Comparison of ENCODE assay signal across 9 cellular contexts in the genomic region with DNA sequence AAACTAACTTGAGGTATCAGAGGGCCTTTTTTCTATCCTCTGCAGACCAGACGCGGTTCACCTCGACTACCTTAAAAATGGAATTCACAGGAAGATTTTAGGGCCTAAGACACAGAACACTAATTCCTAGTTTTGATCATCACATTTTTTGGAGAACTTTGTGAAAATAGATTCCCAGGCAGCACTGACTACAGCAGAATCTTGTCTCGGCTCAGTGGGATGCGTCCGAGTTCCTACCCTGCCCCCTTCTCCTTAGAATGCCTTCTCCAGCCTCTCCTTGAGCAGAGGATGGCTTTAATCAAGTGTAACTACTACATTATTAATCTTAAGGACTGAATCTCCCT. TPM values are rescaled to one million over a fixed set of nuclear protein-coding genes. Genes with fewer than 3 reads are reported as not detected.
DNase-seq lines count a peak whose midpoint lies in the region; ATAC-seq, FAIRE-seq and TF ChIP-seq lines count a peak whose summit lies in the region.
"Had no signal": no experiment of that assay in that cellular context is flagged by ENCODE, and none has a peak within 500 bp of the region (broad histone marks: within the 10 kb centered on the region; RNA-seq: fewer than 3 reads in every experiment).

No MANE protein-coding gene starts in this region.

- POLR2A ChIA-PET in RWPE1 (lab: Yijun Ruan, JAX; ENCODE audit: low non-redundant PET), result no interaction called here

- no peak for DNase-seq in Calu3
- DNase-seq in RWPE1 (ENCODE audit: low spot score), result no peak
- no peak for DNase-seq in epithelial cell of proximal tubule (ENCODE audit: low read depth)
- no peak for DNase-seq in progenitor cell of endocrine pancreas (ENCODE audit: low spot score, unreplicated experiment)
- DNase-seq in NCI-H774 (lab: John Stamatoyannopoulos, UW), result no peak
- no peak for DNase-seq in stimulated activated CD4-positive, alpha-beta T cell treated with anti-CD3 and anti-CD28 coated beads, Interleukin-4, amount 100 ng/mL, for 24 hours
- no peak for DNase-seq in HTR-8/SVneo (ENCODE audit: insufficient read length, low spot score)

- peaks cover 7% of the 10 kb centered on the region for H3K9me3 Mint-ChIP-seq in Calu3 (ENCODE audit: low read depth, unreplicated experiment)
- peaks cover 9% of the 10 kb centered on the region for H3K9me3 Mint-ChIP-seq in progenitor cell of endocrine pancreas (ENCODE audit: low read depth)

- H3K27me3 Mint-ChIP-seq in Calu3 (ENCODE audit: unreplicated experiment) (no peaks in the 10 kb centered on the region), progenitor cell of endocrine pancreas (peaks cover 3% of the 10 kb centered on the region)

- H3K4me1 Mint-ChIP-seq in Calu3 (ENCODE audit: low read depth, unreplicated experiment) (peaks cover 11% of the 10 kb centered on the region), progenitor cell of endocrine pancreas (ENCODE audit: low read depth) (peaks cover 4% of the 10 kb centered on the region)

- CTCF ChIA-PET in Calu3 (lab: Charles Lee), result no interaction called here
- CTCF ChIA-PET in RWPE1 (lab: Yijun Ruan, JAX), result no interaction called here

- BruUV-seq in Calu3 (replicated peaks; lab: Mats Ljungman, UMichigan), result TSS peak; percentile 49

- no peak for ATAC-seq in HG03280 (IDR thresholded peaks at IDR 0.05; ENCODE audit: unreplicated experiment)

- H3K4me3 ChIP-seq in epithelial cell of proximal tubule (ENCODE audit: low read depth, low read length), result peak overlapping the region; percentile 91

- peak overlapping the region; percentile 79 for H3K27ac Mint-ChIP-seq in Calu3 (ENCODE audit: unreplicated experiment)
- H3K27ac Mint-ChIP-seq in progenitor cell of endocrine pancreas, result peak overlapping the region; percentile 95

- H3K4me3 Mint-ChIP-seq in Calu3 (ENCODE audit: low read depth, unreplicated experiment) (peak overlapping the region; percentile 91), progenitor cell of endocrine pancreas (ENCODE audit: low read depth) (peak overlapping the region; percentile 85)

- peaks cover 49% of the 10 kb centered on the region for H3K36me3 Mint-ChIP-seq in Calu3 (ENCODE audit: insufficient read depth, unreplicated experiment)
- peaks cover 4% of the 10 kb centered on the region for H3K36me3 Mint-ChIP-seq in progenitor cell of endocrine pancreas (ENCODE audit: insufficient read depth)

- intact Hi-C loops in Calu3 (cut with micrococcal nuclease; ENCODE audit: unreplicated experiment), result loop anchor here (10.0 kb wide), 1 partner anchor 650 kb away; a partner anchor contains a TSS

- TF ChIP-seq CTCF in Calu3 (IDR thresholded peaks at IDR 0.05; ENCODE audit: unreplicated experiment) (no peak), RWPE1 (conservative IDR thresholded peaks at IDR 0.05; ENCODE audit: low read depth) (no peak), epithelial cell of proximal tubule (conservative IDR thresholded peaks at IDR 0.05; ENCODE audit: low read depth, low read length) (no peak), progenitor cell of endocrine pancreas (IDR thresholded peaks at IDR 0.05; ENCODE audit: unreplicated experiment) (no peak)

- peak overlapping the region; percentile 96 for H3K27ac ChIP-seq in RWPE1

- FAIRE-seq in HTR-8/SVneo (lab: Jason Lieb, UNC), result no peak

RNA-seq across cellular contexts. Expression of a gene that starts 0.4 kb away (rescaled TPM):
- total RNA-seq in Calu3 (2022), result 4.7 and 11.0 TPM in 2 replicates
- total RNA-seq in epithelial cell of proximal tubule, result 196 and 307 TPM in 2 replicates
- total RNA-seq in progenitor cell of endocrine pancreas, result 9.1 and 12.4 TPM in 2 replicates

RNA-seq across cellular contexts. Expression of a gene that starts 4.1 kb away (rescaled TPM):
- total RNA-seq in Calu3 (2022), result 2.2 and 2.5 TPM in 2 replicates
- total RNA-seq in epithelial cell of proximal tubule, result 2.6 and 3.8 TPM in 2 replicates
- 2.1 and 2.6 TPM in 2 replicates for total RNA-seq in progenitor cell of endocrine pancreas

RNA-seq across cellular contexts. Expression of a gene that starts 7.9 kb away (rescaled TPM):
- total RNA-seq in Calu3 (2022) (19.9 and 22.9 TPM in 2 replicates), epithelial cell of proximal tubule (10.9 and 17.6 TPM in 2 replicates), progenitor cell of endocrine pancreas (15.5 and 15.8 TPM in 2 replicates)

RNA-seq across cellular contexts. Expression of a gene that starts 47.4 kb away (rescaled TPM):
- 0.27 TPM in 1 of 2 replicates, not detected in the other for total RNA-seq in Calu3 (2022)
- total RNA-seq in epithelial cell of proximal tubule, result 0.07 TPM in 1 of 2 replicates, not detected in the other
- total RNA-seq in progenitor cell of endocrine pancreas, result 0.31 and 0.42 TPM in 2 replicates
- total RNA-seq: RPMI7951 had no signal

RNA-seq across cellular contexts. Expression of a gene that starts 47.5 kb away (rescaled TPM):
- total RNA-seq in Calu3 (2022) (not detected in 2 replicates), epithelial cell of proximal tubule (9.8 and 17.1 TPM in 2 replicates), progenitor cell of endocrine pancreas (6.6 and 7.0 TPM in 2 replicates)

Comparison
In these comparisons a context has a peak if more than half of its experiments do, and no peak if none do; other contexts are left out.
1. RNA of a gene that starts 0.4 kb away (total RNA-seq): 196 to 307 TPM in epithelial cell of proximal tubule; 9.1 to 12.4 TPM in progenitor cell of endocrine pancreas and 4.7 to 11.0 TPM in Calu3; every median in the first group is over 10 times any median in the second.